1 cellular context compared by ENCODE assay signal in genomic region chr3:101854608-101855304, GRCh38.
TF ChIP-seq lines count a peak whose summit lies in the region.

No MANE protein-coding gene starts in this region.

TF ChIP-seq in HepG2, 621 proteins besides CTCF, POLR2A, EP300 and RAD21 (continued from another document and continues in another):
- TF ChIP-seq ZNF460 (CRISPR knock-in tag; IDR thresholded peaks at IDR 0.05; ENCODE audit: borderline replicate concordance) (no peak), ZNF639 (CRISPR knock-in tag; conservative IDR thresholded peaks at IDR 0.05) (no peak), ZNF337 (CRISPR knock-in tag; IDR thresholded peaks at IDR 0.05; ENCODE audit: borderline replicate concordance, low read depth) (no peak), AFF4 (CRISPR knock-in tag; IDR thresholded peaks at IDR 0.05) (no peak), ZKSCAN8 (CRISPR knock-in tag; IDR thresholded peaks at IDR 0.05; ENCODE audit: borderline replicate concordance) (no peak), ZNF20 (CRISPR knock-in tag; IDR thresholded peaks at IDR 0.05) (no peak), CEBPG (CRISPR knock-in tag; IDR thresholded peaks at IDR 0.05) (no peak; the same call in 1 of the 2 replicates), ZBTB14 (CRISPR knock-in tag; IDR thresholded peaks at IDR 0.05) (no peak), GFI1 (CRISPR knock-in tag; IDR thresholded peaks at IDR 0.05; ENCODE audit: borderline replicate concordance) (no peak), ISX (CRISPR knock-in tag; conservative IDR thresholded peaks at IDR 0.05) (no peak), ZC3H4 (CRISPR knock-in tag; IDR thresholded peaks at IDR 0.05; ENCODE audit: borderline replicate concordance) (no peak), PTBP1 (IDR thresholded peaks at IDR 0.05; ENCODE audit: low read depth, low read length, poor library complexity, severe bottlenecking) (no peak), ZMYM4 (CRISPR knock-in tag; IDR thresholded peaks at IDR 0.05) (no peak; the same call in 1 of the 2 replicates), ZBTB7A (CRISPR knock-in tag; IDR thresholded peaks at IDR 0.05) (no peak), SNRNP70 (IDR thresholded peaks at IDR 0.05; ENCODE audit: low read depth, low read length) (no peak), ZNF282 (IDR thresholded peaks at IDR 0.05; ENCODE audit: partially characterized antibody) (no peak), ASH2L (IDR thresholded peaks at IDR 0.05; ENCODE audit: insufficient read length, low read depth, low read length) (no peak), IKZF1 (IDR thresholded peaks at IDR 0.05) (no peak), NFE2L2 (IDR thresholded peaks at IDR 0.05; ENCODE audit: low read length) (no peak), ZNF552 (CRISPR knock-in tag; IDR thresholded peaks at IDR 0.05; ENCODE audit: borderline replicate concordance) (no peak), RORA (CRISPR knock-in tag; IDR thresholded peaks at IDR 0.05) (no peak), TGIF2 (CRISPR knock-in tag; IDR thresholded peaks at IDR 0.05) (no peak), HIVEP1 (CRISPR knock-in tag; IDR thresholded peaks at IDR 0.05) (no peak)
- TF ChIP-seq, protein P1, sequence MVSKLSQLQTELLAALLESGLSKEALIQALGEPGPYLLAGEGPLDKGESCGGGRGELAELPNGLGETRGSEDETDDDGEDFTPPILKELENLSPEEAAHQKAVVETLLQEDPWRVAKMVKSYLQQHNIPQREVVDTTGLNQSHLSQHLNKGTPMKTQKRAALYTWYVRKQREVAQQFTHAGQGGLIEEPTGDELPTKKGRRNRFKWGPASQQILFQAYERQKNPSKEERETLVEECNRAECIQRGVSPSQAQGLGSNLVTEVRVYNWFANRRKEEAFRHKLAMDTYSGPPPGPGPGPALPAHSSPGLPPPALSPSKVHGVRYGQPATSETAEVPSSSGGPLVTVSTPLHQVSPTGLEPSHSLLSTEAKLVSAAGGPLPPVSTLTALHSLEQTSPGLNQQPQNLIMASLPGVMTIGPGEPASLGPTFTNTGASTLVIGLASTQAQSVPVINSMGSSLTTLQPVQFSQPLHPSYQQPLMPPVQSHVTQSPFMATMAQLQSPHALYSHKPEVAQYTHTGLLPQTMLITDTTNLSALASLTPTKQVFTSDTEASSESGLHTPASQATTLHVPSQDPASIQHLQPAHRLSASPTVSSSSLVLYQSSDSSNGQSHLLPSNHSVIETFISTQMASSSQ (IDR thresholded peaks at IDR 0.05; ENCODE audit: low read depth) = peak; percentile 97
- TF ChIP-seq, protein P1 (CRISPR knock-in tag; IDR thresholded peaks at IDR 0.05; ENCODE audit: borderline replicate concordance) = peak; percentile 99; the same call in 1 of the 2 replicates
- TF ChIP-seq, protein P2, sequence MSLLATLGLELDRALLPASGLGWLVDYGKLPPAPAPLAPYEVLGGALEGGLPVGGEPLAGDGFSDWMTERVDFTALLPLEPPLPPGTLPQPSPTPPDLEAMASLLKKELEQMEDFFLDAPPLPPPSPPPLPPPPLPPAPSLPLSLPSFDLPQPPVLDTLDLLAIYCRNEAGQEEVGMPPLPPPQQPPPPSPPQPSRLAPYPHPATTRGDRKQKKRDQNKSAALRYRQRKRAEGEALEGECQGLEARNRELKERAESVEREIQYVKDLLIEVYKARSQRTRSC (CRISPR knock-in tag; IDR thresholded peaks at IDR 0.05; ENCODE audit: low read depth) = no peak
- TF ChIP-seq, protein P3, sequence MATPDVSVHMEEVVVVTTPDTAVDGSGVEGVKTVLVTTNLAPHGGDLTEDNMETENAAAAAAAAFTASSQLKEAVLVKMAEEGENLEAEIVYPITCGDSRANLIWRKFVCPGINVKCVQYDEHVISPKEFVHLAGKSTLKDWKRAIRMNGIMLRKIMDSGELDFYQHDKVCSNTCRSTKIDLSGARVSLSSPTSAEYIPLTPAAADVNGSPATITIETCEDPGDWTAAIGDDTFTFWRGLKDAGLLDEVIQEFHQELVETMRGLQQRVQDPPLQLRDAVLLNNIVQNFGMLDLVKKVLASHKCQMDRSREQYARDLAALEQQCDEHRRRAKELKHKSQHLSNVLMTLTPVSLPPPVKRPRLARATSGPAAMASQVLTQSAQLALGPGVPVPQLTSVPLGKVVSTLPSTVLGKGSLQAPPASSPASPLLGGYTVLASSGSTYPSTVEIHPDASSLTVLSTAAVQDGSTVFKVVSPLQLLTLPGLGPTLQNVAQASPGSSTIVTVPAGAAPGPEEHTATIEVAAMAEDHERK (CRISPR knock-in tag; IDR thresholded peaks at IDR 0.05; ENCODE audit: low read depth) = no peak
- TF ChIP-seq, protein P4, sequence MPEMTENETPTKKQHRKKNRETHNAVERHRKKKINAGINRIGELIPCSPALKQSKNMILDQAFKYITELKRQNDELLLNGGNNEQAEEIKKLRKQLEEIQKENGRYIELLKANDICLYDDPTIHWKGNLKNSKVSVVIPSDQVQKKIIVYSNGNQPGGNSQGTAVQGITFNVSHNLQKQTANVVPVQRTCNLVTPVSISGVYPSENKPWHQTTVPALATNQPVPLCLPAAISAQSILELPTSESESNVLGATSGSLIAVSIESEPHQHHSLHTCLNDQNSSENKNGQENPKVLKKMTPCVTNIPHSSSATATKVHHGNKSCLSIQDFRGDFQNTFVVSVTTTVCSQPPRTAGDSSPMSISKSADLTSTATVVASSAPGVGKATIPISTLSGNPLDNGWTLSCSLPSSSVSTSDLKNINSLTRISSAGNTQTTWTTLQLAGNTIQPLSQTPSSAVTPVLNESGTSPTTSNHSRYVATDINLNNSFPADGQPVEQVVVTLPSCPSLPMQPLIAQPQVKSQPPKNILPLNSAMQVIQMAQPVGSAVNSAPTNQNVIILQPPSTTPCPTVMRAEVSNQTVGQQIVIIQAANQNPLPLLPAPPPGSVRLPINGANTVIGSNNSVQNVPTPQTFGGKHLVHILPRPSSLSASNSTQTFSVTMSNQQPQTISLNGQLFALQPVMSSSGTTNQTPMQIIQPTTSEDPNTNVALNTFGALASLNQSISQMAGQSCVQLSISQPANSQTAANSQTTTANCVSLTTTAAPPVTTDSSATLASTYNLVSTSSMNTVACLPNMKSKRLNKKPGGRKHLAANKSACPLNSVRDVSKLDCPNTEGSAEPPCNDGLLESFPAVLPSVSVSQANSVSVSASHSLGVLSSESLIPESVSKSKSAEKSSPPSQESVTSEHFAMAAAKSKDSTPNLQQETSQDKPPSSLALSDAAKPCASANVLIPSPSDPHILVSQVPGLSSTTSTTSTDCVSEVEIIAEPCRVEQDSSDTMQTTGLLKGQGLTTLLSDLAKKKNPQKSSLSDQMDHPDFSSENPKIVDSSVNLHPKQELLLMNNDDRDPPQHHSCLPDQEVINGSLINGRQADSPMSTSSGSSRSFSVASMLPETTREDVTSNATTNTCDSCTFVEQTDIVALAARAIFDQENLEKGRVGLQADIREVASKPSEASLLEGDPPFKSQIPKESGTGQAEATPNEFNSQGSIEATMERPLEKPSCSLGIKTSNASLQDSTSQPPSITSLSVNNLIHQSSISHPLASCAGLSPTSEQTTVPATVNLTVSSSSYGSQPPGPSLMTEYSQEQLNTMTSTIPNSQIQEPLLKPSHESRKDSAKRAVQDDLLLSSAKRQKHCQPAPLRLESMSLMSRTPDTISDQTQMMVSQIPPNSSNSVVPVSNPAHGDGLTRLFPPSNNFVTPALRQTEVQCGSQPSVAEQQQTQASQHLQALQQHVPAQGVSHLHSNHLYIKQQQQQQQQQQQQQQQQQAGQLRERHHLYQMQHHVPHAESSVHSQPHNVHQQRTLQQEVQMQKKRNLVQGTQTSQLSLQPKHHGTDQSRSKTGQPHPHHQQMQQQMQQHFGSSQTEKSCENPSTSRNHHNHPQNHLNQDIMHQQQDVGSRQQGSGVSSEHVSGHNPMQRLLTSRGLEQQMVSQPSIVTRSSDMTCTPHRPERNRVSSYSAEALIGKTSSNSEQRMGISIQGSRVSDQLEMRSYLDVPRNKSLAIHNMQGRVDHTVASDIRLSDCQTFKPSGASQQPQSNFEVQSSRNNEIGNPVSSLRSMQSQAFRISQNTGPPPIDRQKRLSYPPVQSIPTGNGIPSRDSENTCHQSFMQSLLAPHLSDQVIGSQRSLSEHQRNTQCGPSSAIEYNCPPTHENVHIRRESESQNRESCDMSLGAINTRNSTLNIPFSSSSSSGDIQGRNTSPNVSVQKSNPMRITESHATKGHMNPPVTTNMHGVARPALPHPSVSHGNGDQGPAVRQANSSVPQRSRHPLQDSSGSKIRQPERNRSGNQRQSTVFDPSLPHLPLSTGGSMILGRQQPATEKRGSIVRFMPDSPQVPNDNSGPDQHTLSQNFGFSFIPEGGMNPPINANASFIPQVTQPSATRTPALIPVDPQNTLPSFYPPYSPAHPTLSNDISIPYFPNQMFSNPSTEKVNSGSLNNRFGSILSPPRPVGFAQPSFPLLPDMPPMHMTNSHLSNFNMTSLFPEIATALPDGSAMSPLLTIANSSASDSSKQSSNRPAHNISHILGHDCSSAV (CRISPR knock-in tag; IDR thresholded peaks at IDR 0.05; ENCODE audit: borderline replicate concordance) = no peak
- TF ChIP-seq, protein P5, sequence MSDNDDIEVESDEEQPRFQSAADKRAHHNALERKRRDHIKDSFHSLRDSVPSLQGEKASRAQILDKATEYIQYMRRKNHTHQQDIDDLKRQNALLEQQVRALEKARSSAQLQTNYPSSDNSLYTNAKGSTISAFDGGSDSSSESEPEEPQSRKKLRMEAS (IDR thresholded peaks at IDR 0.05) = no peak
- TF ChIP-seq, protein P6, sequence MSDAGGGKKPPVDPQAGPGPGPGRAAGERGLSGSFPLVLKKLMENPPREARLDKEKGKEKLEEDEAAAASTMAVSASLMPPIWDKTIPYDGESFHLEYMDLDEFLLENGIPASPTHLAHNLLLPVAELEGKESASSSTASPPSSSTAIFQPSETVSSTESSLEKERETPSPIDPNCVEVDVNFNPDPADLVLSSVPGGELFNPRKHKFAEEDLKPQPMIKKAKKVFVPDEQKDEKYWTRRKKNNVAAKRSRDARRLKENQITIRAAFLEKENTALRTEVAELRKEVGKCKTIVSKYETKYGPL (CRISPR knock-in tag; IDR thresholded peaks at IDR 0.05) = no peak
- TF ChIP-seq, protein P7, sequence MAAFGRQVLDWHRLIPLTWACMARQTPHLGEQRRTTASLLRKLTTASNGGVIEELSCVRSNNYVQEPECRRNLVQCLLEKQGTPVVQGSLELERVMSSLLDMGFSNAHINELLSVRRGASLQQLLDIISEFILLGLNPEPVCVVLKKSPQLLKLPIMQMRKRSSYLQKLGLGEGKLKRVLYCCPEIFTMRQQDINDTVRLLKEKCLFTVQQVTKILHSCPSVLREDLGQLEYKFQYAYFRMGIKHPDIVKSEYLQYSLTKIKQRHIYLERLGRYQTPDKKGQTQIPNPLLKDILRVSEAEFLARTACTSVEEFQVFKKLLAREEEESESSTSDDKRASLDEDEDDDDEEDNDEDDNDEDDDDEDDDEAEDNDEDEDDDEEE (CRISPR knock-in tag; IDR thresholded peaks at IDR 0.05) = no peak
